27 cellular contexts compared by ENCODE assay signal in the genomic region with DNA sequence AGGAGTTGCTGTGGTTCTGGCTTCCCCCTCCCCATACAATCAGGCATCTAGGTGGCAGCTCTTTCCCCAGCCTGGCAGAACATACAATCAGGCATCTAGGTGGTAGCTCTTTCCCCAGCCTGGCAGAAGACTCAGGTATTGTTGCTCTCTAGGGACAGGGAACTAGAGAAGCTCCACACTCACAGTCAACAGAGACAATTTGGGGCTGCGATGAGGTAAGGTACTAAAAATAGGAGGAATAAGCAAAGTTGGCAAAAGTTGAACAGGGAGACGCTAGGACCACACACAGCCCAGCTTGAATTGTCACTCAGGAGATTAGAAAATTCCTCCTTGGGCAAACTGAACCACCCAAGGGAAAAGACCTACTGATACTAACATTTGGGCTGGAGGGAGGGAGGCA.
"Had no signal": no experiment of that assay in that cellular context is flagged by ENCODE, and none has a peak within 500 bp of the region (broad histone marks: within the 10 kb centered on the region; RNA-seq: fewer than 3 reads in every experiment).

No MANE protein-coding gene starts in this region.

- H3K4me1 ChIP-seq: esophagus muscularis mucosa, foreskin keratinocyte, heart right ventricle, pancreas, testis, tibial artery, upper lobe of left lung, uterus had no signal

- H3K27me3 ChIP-seq: esophagus muscularis mucosa, pancreas, testis, tibial artery, upper lobe of left lung, uterus had no signal

- H3K9me3 ChIP-seq: esophagus muscularis mucosa, heart right ventricle, mucosa of descending colon, pancreas, testis, tibial artery, upper lobe of left lung, uterus had no signal

- H3K4me3 Mint-ChIP-seq: immature natural killer cell; mesothelial cell of epicardium; naive thymus-derived CD4-positive, alpha-beta T cell; stimulated activated memory B cell treated with anti-CD40 and anti-IgM and Interleukin-4, amounts not matched to agents 10 μg/mL and 1 μg/mL and 100 μg/mL, for 72 hours had no signal

- H3K27ac Mint-ChIP-seq: immature natural killer cell; mesothelial cell of epicardium; naive thymus-derived CD4-positive, alpha-beta T cell; stimulated activated memory B cell treated with anti-CD40 and anti-IgM and Interleukin-4, amounts not matched to agents 10 μg/mL and 1 μg/mL and 100 μg/mL, for 72 hours had no signal

- H3K27ac ChIP-seq: dorsolateral prefrontal cortex, esophagus muscularis mucosa, foreskin keratinocyte, heart right ventricle, pancreas, testis, tibial artery, upper lobe of left lung, uterus had no signal

- H3K4me3 ChIP-seq: dorsolateral prefrontal cortex, esophagus muscularis mucosa, heart right ventricle, mucosa of descending colon, pancreas, testis, tibial artery, upper lobe of left lung, uterus had no signal

- H3K4me1 Mint-ChIP-seq: immature natural killer cell; mesothelial cell of epicardium; naive thymus-derived CD4-positive, alpha-beta T cell; stimulated activated memory B cell treated with anti-CD40 and anti-IgM and Interleukin-4, amounts not matched to agents 10 μg/mL and 1 μg/mL and 100 μg/mL, for 72 hours had no signal

- H3K27me3 Mint-ChIP-seq: stimulated activated memory B cell treated with anti-CD40 and anti-IgM and Interleukin-4, amounts not matched to agents 10 μg/mL and 1 μg/mL and 100 μg/mL, for 72 hours had no signal

- DNase-seq: central memory CD4-positive, alpha-beta T cell; dorsolateral prefrontal cortex; effector memory CD4-positive, alpha-beta T cell; foreskin keratinocyte; glutamatergic neuron; heart right ventricle; hippocampal formation; immature natural killer cell; islet precursor cell; kidney glomerular epithelial cell; mesenchymal stem cell; mucosa of descending colon; naive thymus-derived CD4-positive, alpha-beta T cell; occipital lobe; pancreas; stimulated activated CD4-positive, alpha-beta T cell treated with anti-CD3 and anti-CD28 coated beads, Interleukin-2, amount 100 ng/mL, for 24 hours; stimulated activated CD4-positive, alpha-beta T cell treated with anti-CD3 and anti-CD28 coated beads, Interleukin-4, amount 100 ng/mL, for 4 hours; stimulated activated naive CD8-positive, alpha-beta T cell treated with anti-CD3 and anti-CD28 coated beads, Interleukin-15, Interleukin-2, amounts not matched to agents 100 U/mL and 50 U/mL, for 24 hours; substantia nigra; testis; tibial artery; upper lobe of left lung; uterus had no signal

- H3K9me3 Mint-ChIP-seq: immature natural killer cell had no signal

- ATAC-seq: foreskin keratinocyte; mucosa of descending colon; naive thymus-derived CD4-positive, alpha-beta T cell; pancreas; sciatic nerve; stimulated activated memory B cell treated with anti-CD40 and anti-IgM and Interleukin-4, amounts not matched to agents 10 μg/mL and 1 μg/mL and 100 μg/mL, for 72 hours; stimulated activated naive CD8-positive, alpha-beta T cell treated with anti-CD3 and anti-CD28 coated beads, Interleukin-15, Interleukin-2, amounts not matched to agents 100 U/mL and 50 U/mL, for 24 hours had no signal

- H3K36me3 ChIP-seq: esophagus muscularis mucosa, heart right ventricle, pancreas, tibial artery, upper lobe of left lung, uterus had no signal

- H3K36me3 Mint-ChIP-seq: immature natural killer cell; mesothelial cell of epicardium; naive thymus-derived CD4-positive, alpha-beta T cell; stimulated activated memory B cell treated with anti-CD40 and anti-IgM and Interleukin-4, amounts not matched to agents 10 μg/mL and 1 μg/mL and 100 μg/mL, for 72 hours had no signal
